In genomic region chr18:48920408-48921038, GRCh38 we compare ENCODE assay signal across 2 cellular contexts.
TF ChIP-seq lines count a peak whose summit lies in the region.

No MANE protein-coding gene starts in this region.

TF ChIP-seq in IMR-90, 13 proteins besides CTCF, POLR2A, EP300 and RAD21 (continued from another document):
- no peak for TF ChIP-seq RFX5 (IDR thresholded peaks at IDR 0.05; ENCODE audit: low read depth, low read length)
- no peak for TF ChIP-seq NFE2L2 (IDR thresholded peaks at IDR 0.05; ENCODE audit: low read depth, low read length)
- TF ChIP-seq RCOR1 (IDR thresholded peaks at IDR 0.05; ENCODE audit: insufficient replicate concordance, low read length), result no peak
- TF ChIP-seq MXI1 (IDR thresholded peaks at IDR 0.05; ENCODE audit: borderline replicate concordance, low read depth, low read length), result no peak
- no peak for TF ChIP-seq SMC3 (IDR thresholded peaks at IDR 0.05; ENCODE audit: low read depth, low read length)
- no peak for TF ChIP-seq CHD1 (IDR thresholded peaks at IDR 0.05; ENCODE audit: low read depth, low read length)
- no peak for TF ChIP-seq ELK1 (IDR thresholded peaks at IDR 0.05; ENCODE audit: borderline replicate concordance, low read depth, low read length)
- TF ChIP-seq USF2 (IDR thresholded peaks at IDR 0.05; ENCODE audit: low read depth, low read length), result no peak
- no peak for TF ChIP-seq FOS (IDR thresholded peaks at IDR 0.05; ENCODE audit: low read depth, low read length)
- no peak for TF ChIP-seq CEBPB (IDR thresholded peaks at IDR 0.05; ENCODE audit: low read depth, low read length)
- no peak for TF ChIP-seq BHLHE40 (IDR thresholded peaks at IDR 0.05; ENCODE audit: low read depth, low read length)

TF ChIP-seq in GM23338, 12 proteins besides CTCF, POLR2A, EP300 and RAD21 (continued from another document):
- no peak for TF ChIP-seq REST (IDR thresholded peaks at IDR 0.05; ENCODE audit: unreplicated experiment)
- TF ChIP-seq NANOG (IDR thresholded peaks at IDR 0.05; ENCODE audit: borderline replicate concordance), result no peak
- no peak for TF ChIP-seq ZNF462 (CRISPR knock-in tag; IDR thresholded peaks at IDR 0.05)
- TF ChIP-seq POLR2AphosphoS5 (IDR thresholded peaks at IDR 0.05; ENCODE audit: low read depth), result no peak
- no peak for TF ChIP-seq JUNB (IDR thresholded peaks at IDR 0.05; ENCODE audit: unreplicated experiment)
- TF ChIP-seq ETS1 (IDR thresholded peaks at IDR 0.05), result no peak
- TF ChIP-seq STAT1 (IDR thresholded peaks at IDR 0.05; ENCODE audit: unreplicated experiment), result no peak
- no peak for TF ChIP-seq CREB1 (CRISPR knock-in tag; IDR thresholded peaks at IDR 0.05; ENCODE audit: low read depth)
- TF ChIP-seq EZH2 (IDR thresholded peaks at IDR 0.05; ENCODE audit: low read depth, unreplicated experiment), result no peak
- no peak for TF ChIP-seq ZNF331 (CRISPR knock-in tag; IDR thresholded peaks at IDR 0.05; ENCODE audit: low read depth)
- no peak for TF ChIP-seq EZH2phosphoT487 (IDR thresholded peaks at IDR 0.05; ENCODE audit: unreplicated experiment)
